ENCODE assay signal across 25 cellular contexts in the genomic region with DNA sequence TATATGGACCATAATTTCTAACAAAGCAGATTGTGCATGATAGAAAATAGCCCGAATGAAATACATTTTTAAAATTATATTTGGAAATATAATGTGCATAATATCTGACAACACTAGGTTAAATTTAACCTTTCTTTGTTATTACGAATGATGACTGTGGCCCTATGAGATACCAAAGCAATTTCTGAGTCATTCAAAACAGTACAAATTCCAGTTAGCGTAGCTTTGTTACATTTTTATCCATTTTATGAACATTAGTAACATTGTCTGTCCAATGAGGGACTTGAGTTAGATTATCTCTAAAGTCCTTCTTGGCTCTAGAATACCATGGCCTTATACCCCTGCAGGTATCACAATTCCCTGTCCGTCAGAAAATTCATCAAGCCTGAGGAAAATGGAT. TPM values are rescaled to one million over a fixed set of nuclear protein-coding genes. Genes with fewer than 3 reads are reported as not detected.
DNase-seq lines count a peak whose midpoint lies in the region; ATAC-seq and TF ChIP-seq lines count a peak whose summit lies in the region.
"Had no signal": no experiment of that assay in that cellular context is flagged by ENCODE, and none has a peak within 500 bp of the region (broad histone marks: within the 10 kb centered on the region; RNA-seq: fewer than 3 reads in every experiment).

No MANE protein-coding gene starts in this region.

- H3K36me3 ChIP-seq in adipocyte (ENCODE audit: control insufficient read depth, insufficient read depth, low read length, severe bottlenecking), result peaks cover 23% of the 10 kb centered on the region
- H3K36me3 ChIP-seq in brain microvascular endothelial cell (replicated peaks), result peaks cover 23% of the 10 kb centered on the region
- H3K36me3 ChIP-seq in aorta (ENCODE audit: control insufficient read depth in 1 of 2, insufficient read depth in 2 of 2, low read length in 1 of 2), result peaks cover 0 to 8% of the 10 kb centered on the region in 2 donors
- peaks cover 0 to 94% (median 42%) of the 10 kb centered on the region in 9 donors for H3K36me3 ChIP-seq in heart right ventricle

- H3K27ac ChIP-seq in brain microvascular endothelial cell (peak overlapping the region; percentile 53), aorta (ENCODE audit: low read depth in 1 of 2, low read length in 2 of 2) (peak overlapping the region; percentile 21 to 76), heart right ventricle (no peak overlapping the region)
- H3K27ac ChIP-seq: A549; BLaER1 treated with 17β-estradiol and CSF1 and Interleukin-3, amounts not matched to agents 10 nM and 100 nM; HL-60; PC-9; SJSA1 had no signal

- ATAC-seq in aorta (ENCODE audit: low FRiP score), result no peak
- ATAC-seq in heart right ventricle, result no peak
- ATAC-seq: A549 had no signal

- no peak overlapping the region for H3K4me3 ChIP-seq in adipocyte (ENCODE audit: low read length)
- H3K4me3 ChIP-seq in brain microvascular endothelial cell (ENCODE audit: low read depth, low read length), result no peak overlapping the region
- no peak overlapping the region for H3K4me3 ChIP-seq in aorta (ENCODE audit: low read length in 2 of 2)
- H3K4me3 ChIP-seq in heart right ventricle, result no peak overlapping the region
- H3K4me3 ChIP-seq: A549; BLaER1 treated with 17β-estradiol and CSF1 and Interleukin-3, amounts not matched to agents 10 nM and 100 nM; PC-9; SJSA1 had no signal

- in situ Hi-C loops in brain microvascular endothelial cell (cut with HindIII; ENCODE audit: low pct_ligation_motif_present, low sequenced_read_pairs) (no loop called here), KBM-7 (cut with MboI; ENCODE audit: low pct_unique_long_range_greater_than_20kb, low sequenced_read_pairs) (no loop called here)

- 4 to 12% methylated on average over 4 of the region's 4 CpGs for WGBS in aorta, 2 donors
- WGBS in heart right ventricle, 2 donors, result 93 to 94% methylated on average over 4 of the region's 4 CpGs

- peaks cover 16% of the 10 kb centered on the region for H3K4me1 ChIP-seq in adipocyte (ENCODE audit: control insufficient read depth, insufficient read depth, low read length)
- peaks cover 0 to 2% of the 10 kb centered on the region in 2 donors for H3K4me1 ChIP-seq in aorta (ENCODE audit: control insufficient read depth in 1 of 2, insufficient read depth in 2 of 2, low read length in 2 of 2)
- peaks cover 0 to 11% (median 0%) of the 10 kb centered on the region in 9 donors for H3K4me1 ChIP-seq in heart right ventricle
- H3K4me1 ChIP-seq: A549, SJSA1 had no signal

- H3K9me3 ChIP-seq in adipocyte (ENCODE audit: control insufficient read depth, low read length) (no peaks in the 10 kb centered on the region), aorta (ENCODE audit: control insufficient read depth, low read length) (no peaks in the 10 kb centered on the region), heart right ventricle (no peaks in the 10 kb centered on the region)
- H3K9me3 ChIP-seq: A549; BLaER1 treated with 17β-estradiol and CSF1 and Interleukin-3, amounts not matched to agents 10 nM and 100 nM; SJSA1 had no signal

- H3K27me3 ChIP-seq in adipocyte (replicated peaks; ENCODE audit: control insufficient read depth, insufficient read depth, low read length) (no peaks in the 10 kb centered on the region), brain microvascular endothelial cell (replicated peaks) (no peaks in the 10 kb centered on the region), aorta (ENCODE audit: control insufficient read depth in 1 of 2, insufficient read depth in 2 of 2, low read length in 1 of 2) (no peaks in the 10 kb centered on the region), heart right ventricle (no peaks in the 10 kb centered on the region)
- H3K27me3 ChIP-seq: BLaER1 treated with 17β-estradiol and CSF1 and Interleukin-3, amounts not matched to agents 10 nM and 100 nM; SJSA1 had no signal

- no peak overlapping the region for H3K9ac ChIP-seq in adipocyte (ENCODE audit: low read length)
- H3K9ac ChIP-seq: BLaER1 treated with 17β-estradiol and CSF1 and Interleukin-3, amounts not matched to agents 10 nM and 100 nM had no signal

- DNase-seq in adipocyte (ENCODE audit: low read depth) (peak; percentile 51), brain microvascular endothelial cell (peak; percentile 29), hepatic stellate cell (ENCODE audit: low spot score) (peak; percentile 9), aorta (no peak), KBM-7 (no peak), heart right ventricle (no peak)
- DNase-seq in activated CD4-positive, alpha-beta T cell treated with anti-CD3 and anti-CD28 coated beads for 48 hours, result no peak
- DNase-seq: AML-193; CD4-positive, alpha-beta T cell; Kasumi-1; MV-4-11; NCI-H1105 treated with DMSO at 0.1 percent for 48 hours; NCI-H146; NCI-H1930; NCI-H2107; NCI-H446; NCI-H524 treated with DMSO at 0.1 percent for 48 hours; NCI-H82; PC-9; Right ventricle myocardium superior; RPMI8226 had no signal

- TF ChIP-seq CTCF in brain microvascular endothelial cell (IDR thresholded peaks at IDR 0.05; ENCODE audit: low read depth, low read length, missing control alignments), result no peak
- no peak for TF ChIP-seq CTCF in heart right ventricle (IDR thresholded peaks at IDR 0.05)

- intact Hi-C loops in aorta (cut with DNase I), result loop anchor here in 1 of 2 donors (10.0 kb wide), 1 partner anchor 322 kb away; a partner anchor contains a TSS
- intact Hi-C loops in heart right ventricle (cut with DNase I), result loop anchor here in 1 of 10 donors (10.0 kb wide), 1 partner anchor 322 kb away; a partner anchor contains a TSS

RNA-seq across cellular contexts. Expression of a gene that starts 39.0 kb away (rescaled TPM):
- total RNA-seq in aorta (1 to 10 TPM; 4.3 to 6.6 TPM), heart right ventricle (10 to 100 TPM in 1 of 10 donors, 1 to 10 TPM in 9; 3.2 to 10.6 (median 5.9) TPM)
- polyA plus RNA-seq in aorta (10 to 100 TPM in 1 of 2 donors, under 1 TPM in 1; 0.87 to 14.9 TPM), heart right ventricle (1 to 10 TPM; 4.1 to 6.7 TPM)
- total RNA-seq: CD4-positive, alpha-beta T cell had no signal

RNA-seq across cellular contexts. Expression of a gene that starts 53.3 kb away (rescaled TPM):
- 10 to 100 TPM; 18.3 to 24.3 TPM for total RNA-seq in aorta
- polyA plus RNA-seq in aorta, result 10 to 100 TPM; 19.4 to 35.8 TPM
- 10 to 100 TPM; 48.7 to 75.3 (median 65.3) TPM for total RNA-seq in heart right ventricle
- polyA plus RNA-seq in heart right ventricle, result 10 to 100 TPM; 27.3 to 49.0 TPM

Comparison
In these comparisons a context has a peak if more than half of its experiments do, and no peak if none do; other contexts are left out.
1. DNase-seq: peak in adipocyte (single experiment), brain microvascular endothelial cell (single experiment) and hepatic stellate cell (single experiment); none in aorta (0 of 2), activated CD4-positive, alpha-beta T cell treated with anti-CD3 and anti-CD28 coated beads for 48 hours (single experiment), KBM-7 (single experiment) and heart right ventricle (0 of 2).
2. H3K27ac ChIP-seq: peak in brain microvascular endothelial cell (single experiment) and aorta (2 of 2); none in heart right ventricle (0 of 10).